In the genomic region with DNA sequence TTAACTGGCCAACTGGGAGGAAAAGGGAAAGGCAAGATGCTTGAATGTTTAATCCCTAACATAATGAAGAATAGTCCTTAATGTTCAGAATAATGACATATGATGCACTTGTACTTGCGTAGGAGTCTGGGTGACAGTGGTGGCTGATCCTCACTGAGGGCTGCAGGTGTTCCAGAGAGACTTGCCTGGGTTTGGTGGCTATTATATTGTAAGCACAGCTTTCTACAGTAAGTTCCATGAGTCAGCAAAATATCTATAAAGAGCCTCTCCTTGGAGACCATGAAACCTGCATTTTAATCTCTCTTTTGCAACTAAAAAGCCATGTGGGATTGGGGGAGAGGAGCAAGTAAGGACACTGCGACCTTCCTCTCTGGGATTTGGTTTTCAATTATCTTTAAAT, we compare ENCODE assay signal across 18 cellular contexts. TPM values are rescaled to one million over a fixed set of nuclear protein-coding genes. Genes with fewer than 3 reads are reported as not detected.
DNase-seq lines count a peak whose midpoint lies in the region; ATAC-seq, FAIRE-seq and TF ChIP-seq lines count a peak whose summit lies in the region.
"Had no signal": no experiment of that assay in that cellular context is flagged by ENCODE, and none has a peak within 500 bp of the region (broad histone marks: within the 10 kb centered on the region; RNA-seq: fewer than 3 reads in every experiment).

No MANE protein-coding gene starts in this region.

- 91% methylated on average over 2 of the region's 2 CpGs for WGBS in A549 (ENCODE audit: missing lambda C conversion rate)
- WGBS in body of pancreas, 2 donors, result 91 to 93% methylated on average over 2 of the region's 2 CpGs

- FAIRE-seq in A549 (lab: Jason Lieb, UNC), result no peak

- H3K79me2 ChIP-seq in KMS-11 (ENCODE audit: insufficient read depth, low read depth), result no peaks in the 10 kb centered on the region

- H3K36me3 ChIP-seq in KMS-11 (ENCODE audit: insufficient read depth), result no peaks in the 10 kb centered on the region
- H3K36me3 ChIP-seq in WERI-Rb-1, result peaks cover 17% of the 10 kb centered on the region
- no peaks in the 10 kb centered on the region for H3K36me3 ChIP-seq in body of pancreas (replicated peaks in 1 of 2; ENCODE audit: insufficient read depth in 1 of 2, low read depth in 2 of 2)
- H3K36me3 ChIP-seq: BLaER1, Peyer's patch had no signal

- peak; percentile 25 for DNase-seq in NCI-H2107 treated with DMSO at 0.1 percent for 48 hours (lab: John Stamatoyannopoulos, UW; ENCODE audit: unreplicated experiment)
- no peak for DNase-seq in NCI-H2107 (lab: John Stamatoyannopoulos, UW)
- DNase-seq in A549 (ENCODE audit: low read depth in 1 of 2, low spot score in 1 of 2), result no peak
- DNase-seq in WERI-Rb-1, result no peak
- no peak for DNase-seq in body of pancreas
- no peak for DNase-seq in NCI-H1417 treated with DMSO at 0.1 percent for 48 hours (lab: John Stamatoyannopoulos, UW)
- DNase-seq: GOT3, SHP77 treated with DMSO at 0.1 percent for 48 hours had no signal

- TF ChIP-seq CTCF in A549 (IDR thresholded peaks at IDR 0.05), result no peak
- TF ChIP-seq CTCF in KMS-11 (conservative IDR thresholded peaks at IDR 0.05; ENCODE audit: low read depth, low read length), result no peak
- TF ChIP-seq CTCF in WERI-Rb-1 (IDR thresholded peaks at IDR 0.05; ENCODE audit: low read depth, low read length), result no peak
- no peak for TF ChIP-seq CTCF in body of pancreas (IDR thresholded peaks at IDR 0.05)

- CTCF ChIA-PET in A549 (lab: Yijun Ruan, JAX), result interaction anchor here (0.6 to 5.0 kb wide), 56 partner anchors 8 to 404 kb away, joined by 3 to 122 read pairs (median 8); a partner anchor contains a TSS

- H3K27me3 ChIP-seq in KMS-11 (ENCODE audit: insufficient read depth, low read depth) (no peaks in the 10 kb centered on the region), WERI-Rb-1 (ENCODE audit: insufficient read depth, low read depth, severe bottlenecking) (no peaks in the 10 kb centered on the region), body of pancreas (no peaks in the 10 kb centered on the region)
- H3K27me3 ChIP-seq: Peyer's patch had no signal

- no peak for TF ChIP-seq RAD21 in A549 (conservative IDR thresholded peaks at IDR 0.05 in 1 of 2, IDR thresholded peaks at IDR 0.05 in 1 of 2)

- H4K20me1 ChIP-seq in KMS-11 (ENCODE audit: insufficient read depth), result no peaks in the 10 kb centered on the region
- H4K20me1 ChIP-seq: BLaER1 had no signal

- H3K9ac ChIP-seq in KMS-11, result peak overlapping the region; percentile 5; the same call in 1 of the 2 replicates
- H3K9ac ChIP-seq: BLaER1 had no signal

- H3K4me3 ChIP-seq in A549 (no peak overlapping the region), KMS-11 (IDR thresholded peaks at IDR 0.05; ENCODE audit: insufficient read depth, low read depth, low read length) (no peak overlapping the region), WERI-Rb-1 (ENCODE audit: low read depth, low read length) (no peak overlapping the region), body of pancreas (no peak overlapping the region)
- H3K4me3 ChIP-seq: BLaER1, GM12878, Peyer's patch had no signal

- H3K4me2 ChIP-seq in A549 (no peak overlapping the region), KMS-11 (peak overlapping the region; percentile 12)
- H3K4me2 ChIP-seq: BLaER1 had no signal

- TF ChIP-seq EP300 in A549 (IDR thresholded peaks at IDR 0.05), result no peak

- no peak for TF ChIP-seq POLR2A in A549 (IDR thresholded peaks at IDR 0.05; ENCODE audit: low read length)
- no peak for TF ChIP-seq POLR2A in body of pancreas (IDR thresholded peaks at IDR 0.05)

- intact Hi-C loops in body of pancreas (cut with DNase I), result no loop called here

- H3K27ac ChIP-seq in A549 (no peak overlapping the region), KMS-11 (peak overlapping the region; percentile 38; the same call in 1 of the 2 replicates), WERI-Rb-1 (peak overlapping the region; percentile 98), body of pancreas (no peak overlapping the region)
- H3K27ac ChIP-seq: BLaER1, HL-60, Peyer's patch had no signal

- POLR2A ChIA-PET in A549 (lab: Yijun Ruan, JAX), result interaction anchor here (1.5 kb wide), 1 partner anchor 93 kb away, joined by 4 read pairs; no protein-coding TSS in a partner anchor

- H3K9me3 ChIP-seq in A549 (no peaks in the 10 kb centered on the region), WERI-Rb-1 (ENCODE audit: severe bottlenecking) (no peaks in the 10 kb centered on the region), body of pancreas (no peaks in the 10 kb centered on the region)
- H3K9me3 ChIP-seq: BLaER1, Peyer's patch had no signal

- H2AFZ ChIP-seq in KMS-11 (ENCODE audit: low read depth), result no peak overlapping the region

- H3K4me1 ChIP-seq in A549, result no peaks in the 10 kb centered on the region; the same call in 2 of the 3 replicates
- H3K4me1 ChIP-seq in KMS-11 (ENCODE audit: low read depth, poor library complexity, severe bottlenecking), result peaks cover 21% of the 10 kb centered on the region
- peaks cover 7% of the 10 kb centered on the region for H3K4me1 ChIP-seq in body of pancreas

- ATAC-seq in A549 (no peak), body of pancreas (no peak)

TF ChIP-seq in A549, 52 proteins besides CTCF, POLR2A, EP300 and RAD21:
- TF ChIP-seq NFE2L2 (conservative IDR thresholded peaks at IDR 0.05; ENCODE audit: low read length) (peak; percentile 29; the same call in 1 of the 2 replicates), CBX8 (IDR thresholded peaks at IDR 0.05) (no peak), MAFK (IDR thresholded peaks at IDR 0.05; ENCODE audit: partially characterized antibody) (peak; percentile 95), FOXS1 (CRISPR knock-in tag; IDR thresholded peaks at IDR 0.05) (no peak)

RNA-seq across cellular contexts. Expression of a gene that starts 1.9 kb away (rescaled TPM):
- polyA plus RNA-seq in A549 (2011; rRNA removed), result 18.8 and 22.8 TPM in 2 replicates
- polyA plus RNA-seq in A549 (2012; cell fraction: cytosol; rRNA removed), result 9.4 and 11.4 TPM in 2 replicates
- polyA plus RNA-seq in A549 (2012; cell fraction: nucleus; rRNA removed), result 29.7 and 32.6 TPM in 2 replicates
- polyA plus RNA-seq in A549 (2017; fragmentation: RNase III; extraction: RNeasy Plus Mini Kit Qiagen cat#74134 plus additional on column Dnase treatment), result 7.8 to 8.2 TPM (median 7.8 TPM) in 3 replicates
- 11.9 and 13.4 TPM in 2 replicates for polyA minus RNA-seq in A549 (2011; rRNA and poly(A)+ RNA removed)
- 10 to 100 TPM in 1 of 2 donors, 1 to 10 TPM in 1; 5.4 to 20.1 TPM for total RNA-seq in body of pancreas

RNA-seq across cellular contexts. Expression of a gene that starts 22.5 kb away (rescaled TPM):
- polyA plus RNA-seq in A549 (2011; rRNA removed) (0.17 and 0.31 TPM in 2 replicates), A549 (2017; fragmentation: RNase III; extraction: RNeasy Plus Mini Kit Qiagen cat#74134 plus additional on column Dnase treatment) (0.45 to 0.71 TPM (median 0.54 TPM) in 3 replicates)
- 0.39 and 0.41 TPM in 2 replicates for polyA plus RNA-seq in A549 (2012; cell fraction: cytosol; rRNA removed)
- polyA plus RNA-seq in A549 (2012; cell fraction: nucleus; rRNA removed), result 1.2 and 1.7 TPM in 2 replicates
- 0.15 TPM in 1 of 2 replicates, not detected in the other for polyA minus RNA-seq in A549 (2011; rRNA and poly(A)+ RNA removed)
- total RNA-seq in body of pancreas, result 1 to 10 TPM in 1 of 2 donors, not detected in 1; 1.6 TPM

RNA-seq across cellular contexts. Expression of a gene that starts 25.3 kb away (rescaled TPM):
- polyA plus RNA-seq in A549 (2011; rRNA removed) (46.9 and 47.3 TPM in 2 replicates), A549 (2017; fragmentation: RNase III; extraction: RNeasy Plus Mini Kit Qiagen cat#74134 plus additional on column Dnase treatment) (59.0 to 69.2 TPM (median 68.5 TPM) in 3 replicates)
- polyA plus RNA-seq in A549 (2012; cell fraction: cytosol; rRNA removed), result 97.0 and 97.6 TPM in 2 replicates
- polyA plus RNA-seq in A549 (2012; cell fraction: nucleus; rRNA removed), result 53.7 and 70.8 TPM in 2 replicates
- polyA minus RNA-seq in A549 (2011; rRNA and poly(A)+ RNA removed), result 9.7 and 15.6 TPM in 2 replicates
- total RNA-seq in body of pancreas, result 10 to 100 TPM; 33.3 to 35.0 TPM

RNA-seq across cellular contexts. Expression of a gene that starts 35.5 kb away (rescaled TPM):
- 0.24 TPM in 1 of 2 replicates, not detected in the other for polyA plus RNA-seq in A549 (2011; rRNA removed)
- 0.19 and 0.30 TPM in 2 replicates for polyA plus RNA-seq in A549 (2012; cell fraction: cytosol; rRNA removed)
- polyA plus RNA-seq in A549 (2012; cell fraction: nucleus; rRNA removed), result not detected in 2 replicates
- not detected in 3 replicates for polyA plus RNA-seq in A549 (2017; fragmentation: RNase III; extraction: RNeasy Plus Mini Kit Qiagen cat#74134 plus additional on column Dnase treatment)
- 0.70 TPM in 1 of 2 replicates, not detected in the other for polyA minus RNA-seq in A549 (2011; rRNA and poly(A)+ RNA removed)
- total RNA-seq in body of pancreas, result not detected
- total RNA-seq: A172; CD4-positive, CD25-positive, alpha-beta regulatory T cell; Peyer's patch; T-helper 1 cell treated with Interleukin-12 subunit alpha and Interleukin-12 subunit beta and Interleukin-4 antibody, amounts not matched to agents 30 ng/mL and 1 ng/mL, for 36 hours had no signal
- polyA plus RNA-seq: AG04450 had no signal

RNA-seq across cellular contexts. Expression of a gene that starts 39.0 kb away (rescaled TPM):
- not detected in 2 replicates for polyA plus RNA-seq in A549 (2011; rRNA removed)
- not detected in 2 replicates for polyA plus RNA-seq in A549 (2012; cell fraction: cytosol; rRNA removed)
- polyA plus RNA-seq in A549 (2012; cell fraction: nucleus; rRNA removed), result not detected in 2 replicates
- polyA plus RNA-seq in A549 (2017; fragmentation: RNase III; extraction: RNeasy Plus Mini Kit Qiagen cat#74134 plus additional on column Dnase treatment), result not detected in 3 replicates
- polyA minus RNA-seq in A549 (2011; rRNA and poly(A)+ RNA removed), result not detected in 2 replicates
- total RNA-seq in body of pancreas, result under 1 TPM in 1 of 2 donors, not detected in 1; 0.33 TPM
- total RNA-seq: A172; CD4-positive, CD25-positive, alpha-beta regulatory T cell; GM12878; OCI-LY7; Peyer's patch; T-helper 1 cell treated with Interleukin-12 subunit alpha and Interleukin-12 subunit beta and Interleukin-4 antibody, amounts not matched to agents 30 ng/mL and 1 ng/mL, for 36 hours had no signal
- polyA plus RNA-seq: AG04450 had no signal

Comparison
In these comparisons a context has a peak if more than half of its experiments do, and no peak if none do; other contexts are left out.
1. H3K27ac ChIP-seq: peak in KMS-11 (single experiment) and WERI-Rb-1 (single experiment); none in A549 (0 of 2) and body of pancreas (0 of 4).